Comparison of ENCODE assay signal across 9 cellular contexts in the genomic region with DNA sequence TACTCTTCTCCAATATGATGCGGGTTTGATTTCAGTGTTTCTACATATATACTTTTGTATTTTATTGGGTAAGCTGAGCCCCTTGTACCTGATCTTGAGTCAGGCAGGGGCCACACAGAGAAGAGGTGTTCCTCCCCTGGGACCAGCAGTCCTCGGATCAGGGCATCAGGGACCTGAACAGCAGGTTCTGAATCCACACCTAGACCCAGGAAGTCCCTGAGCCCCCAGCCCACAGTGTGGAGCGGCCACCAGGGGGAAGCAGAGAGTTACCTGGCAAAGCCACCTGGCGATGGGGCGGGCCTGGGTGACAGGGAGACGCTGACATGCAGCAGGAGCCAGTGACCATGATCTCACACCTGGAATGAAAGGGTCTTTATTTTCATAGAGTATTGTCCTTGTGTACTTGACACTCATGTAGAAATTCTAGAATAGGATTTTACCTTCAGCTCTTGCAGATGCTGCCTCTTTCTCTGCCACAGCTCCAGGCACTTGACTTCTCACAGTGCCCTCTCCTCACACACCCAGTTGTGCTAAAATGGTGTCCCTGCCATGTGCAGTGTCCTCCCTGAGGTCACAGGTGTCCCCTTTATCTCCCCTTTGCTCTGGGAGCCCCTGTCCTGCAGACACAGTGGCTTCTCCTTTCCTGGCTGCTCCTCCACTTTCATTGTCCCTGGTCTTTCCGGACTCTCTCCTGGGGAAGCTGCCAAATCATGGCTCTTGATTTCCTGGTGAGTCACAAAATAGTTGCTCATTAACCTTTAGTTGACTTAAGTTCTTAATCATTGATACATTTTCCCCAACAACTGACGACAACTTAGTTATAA. TPM values are rescaled to one million over a fixed set of nuclear protein-coding genes. Genes with fewer than 3 reads are reported as not detected.
DNase-seq lines count a peak whose midpoint lies in the region; ATAC-seq, FAIRE-seq and TF ChIP-seq lines count a peak whose summit lies in the region.
"Had no signal": no experiment of that assay in that cellular context is flagged by ENCODE, and none has a peak within 500 bp of the region (broad histone marks: within the 10 kb centered on the region; RNA-seq: fewer than 3 reads in every experiment).

No MANE protein-coding gene starts in this region.

- no peaks in the 10 kb centered on the region for H3K9me3 Mint-ChIP-seq in memory B cell

- peak; percentile 17 to 89 (median 74) for TF ChIP-seq CTCF in body of pancreas (IDR thresholded peaks at IDR 0.05)

- ATAC-seq in body of pancreas (peak; percentile 89), memory B cell (ENCODE audit: low read depth) (peak; percentile 84)

- WGBS in body of pancreas, 2 donors, result 15 to 26% methylated on average over 8 of the region's 8 CpGs

- no peaks in the 10 kb centered on the region for H3K27me3 ChIP-seq in body of pancreas

- FAIRE-seq in frontal cortex (lab: Jason Lieb, UNC), result no peak

- no peaks in the 10 kb centered on the region for H3K36me3 ChIP-seq in body of pancreas (replicated peaks in 1 of 2; ENCODE audit: insufficient read depth in 1 of 2, low read depth in 2 of 2)

- H3K36me3 Mint-ChIP-seq in memory B cell, result no peaks in the 10 kb centered on the region

- no peaks in the 10 kb centered on the region for H3K27me3 Mint-ChIP-seq in memory B cell

- H3K9me3 ChIP-seq in body of pancreas, result no peaks in the 10 kb centered on the region

- H3K4me3 Mint-ChIP-seq in memory B cell, result no peak overlapping the region

- no peak overlapping the region for H3K4me3 ChIP-seq in Jurkat, Clone E6-1 (ENCODE audit: low read length)
- no peak overlapping the region for H3K4me3 ChIP-seq in body of pancreas

- H3K4me1 ChIP-seq in body of pancreas, result peaks cover 45% of the 10 kb centered on the region

- peak overlapping the region; percentile 67 to 87 (median 76) for H3K27ac ChIP-seq in body of pancreas

- peak overlapping the region; percentile 47 for H3K27ac Mint-ChIP-seq in memory B cell

- TF ChIP-seq POLR2A in body of pancreas (IDR thresholded peaks at IDR 0.05), result no peak

- peak; percentile 53 for DNase-seq in COLO829 (ENCODE audit: low spot score)
- peak; percentile 20 for DNase-seq in Jurkat, Clone E6-1 (ENCODE audit: low read depth, low spot score)
- DNase-seq in T-helper 9 cell, result peak; percentile 70
- peak; percentile 76 to 88 (median 86) for DNase-seq in body of pancreas
- DNase-seq in memory B cell (ENCODE audit: low spot score in 2 of 2), result peak; percentile 56 to 85
- peak; percentile 20 to 37 for DNase-seq in stimulated activated CD8-positive, alpha-beta memory T cell treated with anti-CD3 and anti-CD28 coated beads, Interleukin-7, amount 100 ng/mL, for 48 hours (ENCODE audit: extremely low read depth in 1 of 2, low read depth in 1 of 2)
- DNase-seq in cortex of kidney (lab: John Stamatoyannopoulos, UW), result no peak
- no peak for DNase-seq in frontal cortex (ENCODE audit: low spot score in 2 of 2)

- intact Hi-C loops in body of pancreas (cut with DNase I), result no loop called here

- peaks cover 23% of the 10 kb centered on the region for H3K4me1 Mint-ChIP-seq in memory B cell

RNA-seq across cellular contexts. Expression of gene GGTLC2, which starts 48.5 kb away (rescaled TPM):
- not detected for polyA plus RNA-seq in Jurkat, Clone E6-1 (2012; ENCODE audit: insufficient read depth, insufficient read length)
- not detected for total RNA-seq in body of pancreas
- total RNA-seq in frontal cortex, result not detected
- total RNA-seq: urinary bladder had no signal
- polyA plus RNA-seq: urinary bladder had no signal

Comparison
In these comparisons a context has a peak if more than half of its experiments do, and no peak if none do; other contexts are left out.
1. DNase-seq: peak in COLO829 (single experiment), Jurkat, Clone E6-1 (single experiment), T-helper 9 cell (single experiment), body of pancreas (4 of 4), memory B cell (2 of 2) and stimulated activated CD8-positive, alpha-beta memory T cell treated with anti-CD3 and anti-CD28 coated beads, Interleukin-7, amount 100 ng/mL, for 48 hours (2 of 2); none in cortex of kidney (single experiment) and frontal cortex (0 of 2).